ENCODE assay signal across 9 cellular contexts in the genomic region with DNA sequence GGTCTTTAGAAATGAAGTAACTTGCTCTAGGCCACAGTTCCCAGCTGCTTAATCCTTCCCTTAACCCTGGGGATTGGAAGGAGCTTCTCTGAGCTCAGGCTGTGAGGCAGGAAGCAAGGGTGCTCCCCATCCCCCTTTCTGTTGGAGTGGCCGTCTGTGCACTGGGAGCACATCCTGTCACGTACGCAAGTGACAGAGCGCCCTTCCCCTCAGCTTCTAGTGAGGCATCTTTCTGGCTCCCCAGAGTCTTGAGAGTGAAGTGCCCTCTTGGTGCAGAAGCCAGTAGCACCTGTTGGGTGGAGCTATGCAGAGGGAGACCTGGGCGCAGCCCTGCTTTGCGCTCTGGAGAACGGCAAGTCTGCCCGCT. TPM values are rescaled to one million over a fixed set of nuclear protein-coding genes. Genes with fewer than 3 reads are reported as not detected.
A peak's percentile ranks its signal among the peaks of the same experiment; 100 is the strongest.
DNase-seq lines count a peak whose midpoint lies in the region; ATAC-seq and TF ChIP-seq lines count a peak whose summit lies in the region.
"Had no signal": no experiment of that assay in that cellular context is flagged by ENCODE, and none has a peak within 500 bp of the region (broad histone marks: within the 10 kb centered on the region; RNA-seq: fewer than 3 reads in every experiment).

No MANE protein-coding gene starts in this region.

- peaks cover 2% of the 10 kb centered on the region; the same call in 1 of the 2 replicates for H3K4me1 ChIP-seq in IMR-90 (ENCODE audit: control insufficient read depth, insufficient read depth, low read length)
- H3K4me1 ChIP-seq in body of pancreas = no peaks in the 10 kb centered on the region

- no CpG with 5 or more reads among the region's 8 CpGs for WGBS in IMR-90 (ENCODE audit: extremely low coverage in 2 of 2, insufficient read length in 1 of 2), 2 experiments
- WGBS in body of pancreas, 2 donors = 76 to 91% methylated on average over 8 of the region's 8 CpGs

- H3K4me3 ChIP-seq in IMR-90 (ENCODE audit: insufficient read depth, low read depth, low read length) (no peak overlapping the region), brain microvascular endothelial cell (ENCODE audit: low read depth, low read length) (no peak overlapping the region), body of pancreas (no peak overlapping the region)
- H3K4me3 ChIP-seq: K562 had no signal

- H3K14ac ChIP-seq in IMR-90 (replicated peaks; ENCODE audit: low read depth, low read length) = no peak overlapping the region

- DNase-seq in IMR-90 = no peak
- DNase-seq in brain microvascular endothelial cell = no peak
- DNase-seq in stimulated activated CD8-positive, alpha-beta memory T cell treated with anti-CD3 and anti-CD28 coated beads, Interleukin-15, amount 100 ng/mL, for 48 hours (ENCODE audit: low read depth in 2 of 2) = peak; percentile 29 to 37
- DNase-seq in body of pancreas = no peak
- DNase-seq in SK-N-DZ (ENCODE audit: low spot score) = no peak
- no peak for DNase-seq in 8988T

- no peak overlapping the region for H4K8ac ChIP-seq in IMR-90 (ENCODE audit: low read depth in 2 of 2, low read length in 2 of 2)

- H4K91ac ChIP-seq in IMR-90 (ENCODE audit: insufficient read depth, low read depth, low read length) = no peak overlapping the region

- dilution Hi-C loops in IMR-90 (cut with HindIII; ENCODE audit: low sequenced_read_pairs, unreplicated experiment) = no loop called here

- intact Hi-C loops in IMR-90 (cut with micrococcal nuclease) = no loop called here
- intact Hi-C loops in body of pancreas (cut with DNase I) = loop anchor here (10.0 kb wide), 2 partner anchors 380 to 840 kb away; no protein-coding TSS in a partner anchor

- H3K23ac ChIP-seq in IMR-90 (ENCODE audit: low read depth, low read length) = no peak overlapping the region

- peak overlapping the region; percentile 23 for H2AK9ac ChIP-seq in IMR-90 (replicated peaks; ENCODE audit: low read depth, low read length, poor library complexity)

- H3K4me2 ChIP-seq in IMR-90 (ENCODE audit: low read depth, low read length) = no peak overlapping the region

- BruUV-seq in IMR-90 (replicated peaks; lab: Mats Ljungman, UMichigan) = no TSS peak

- in situ Hi-C loops in IMR-90 (cut with MboI; ENCODE audit: low sequenced_read_pairs) (loop anchor here (25.0 kb wide), 1 partner anchor 377 kb away; no protein-coding TSS in a partner anchor), brain microvascular endothelial cell (cut with HindIII; ENCODE audit: low pct_ligation_motif_present, low sequenced_read_pairs) (no loop called here)

- H2BK20ac ChIP-seq in IMR-90 (ENCODE audit: low read depth, low read length) = no peak overlapping the region

- no peak overlapping the region for H2BK120ac ChIP-seq in IMR-90 (ENCODE audit: low read depth, low read length)

- CTCF ChIA-PET in IMR-90 (lab: Yijun Ruan, JAX) = interaction anchor here (0.6 to 0.8 kb wide), 2 partner anchors 257 to 837 kb away, joined by 4 read pairs; no protein-coding TSS in a partner anchor

- no peak overlapping the region for H2AK5ac ChIP-seq in IMR-90 (ENCODE audit: low read depth, low read length)

- peaks cover 29 to 54% of the 10 kb centered on the region in 2 experiments for H3K79me1 ChIP-seq in IMR-90 (ENCODE audit: low read depth in 1 of 2, low read length in 2 of 2)

- no peak overlapping the region for H2AFZ ChIP-seq in IMR-90 (replicated peaks; ENCODE audit: low read length, poor library complexity)

- H3K27ac ChIP-seq in IMR-90 (ENCODE audit: insufficient read depth, low read length) (no peak overlapping the region), brain microvascular endothelial cell (peak overlapping the region; percentile 93), body of pancreas (no peak overlapping the region)

- H2BK15ac ChIP-seq in IMR-90 (ENCODE audit: low read depth, low read length) = no peak overlapping the region

- H3K4ac ChIP-seq in IMR-90 (ENCODE audit: low read depth, low read length) = no peak overlapping the region

- POLR2A ChIA-PET in IMR-90 (lab: Charles Lee; ENCODE audit: unreplicated experiment) = no interaction called here

- peaks cover 8% of the 10 kb centered on the region; the same call in 1 of the 2 replicates for H3K9me1 ChIP-seq in IMR-90 (ENCODE audit: insufficient read depth, low read length)

- ATAC-seq in GM21447 (IDR thresholded peaks at IDR 0.05; ENCODE audit: unreplicated experiment) (peak; percentile 58), IMR-90 (ENCODE audit: low read depth) (no peak), body of pancreas (no peak), GM18861 (IDR thresholded peaks at IDR 0.05; ENCODE audit: unreplicated experiment) (no peak)
- ATAC-seq: K562 had no signal

- TF ChIP-seq CTCF in IMR-90 (conservative IDR thresholded peaks at IDR 0.05; ENCODE audit: low read depth, low read length) = no peak
- TF ChIP-seq CTCF in brain microvascular endothelial cell (IDR thresholded peaks at IDR 0.05; ENCODE audit: low read depth, low read length, missing control alignments) = no peak
- no peak for TF ChIP-seq CTCF in body of pancreas (IDR thresholded peaks at IDR 0.05)

- H2BK5ac ChIP-seq in IMR-90 (ENCODE audit: low read depth, low read length, poor library complexity, severe bottlenecking) = no peak overlapping the region

- H3K9me3 ChIP-seq in IMR-90 (ENCODE audit: control insufficient read depth, insufficient read depth, low read length) (no peaks in the 10 kb centered on the region), body of pancreas (no peaks in the 10 kb centered on the region)

- H3K9ac ChIP-seq in IMR-90 (ENCODE audit: low read depth, low read length) = no peak overlapping the region

- no peak overlapping the region for H3K56ac ChIP-seq in IMR-90 (ENCODE audit: extremely low read depth, insufficient read depth, low read length)

- TF ChIP-seq RAD21 in IMR-90 (IDR thresholded peaks at IDR 0.05; ENCODE audit: low read length) = no peak

- peaks cover 39% of the 10 kb centered on the region for H3K36me3 ChIP-seq in IMR-90 (ENCODE audit: control insufficient read depth, insufficient read depth, low read length)
- H3K36me3 ChIP-seq in brain microvascular endothelial cell (replicated peaks) = peaks cover 18% of the 10 kb centered on the region
- H3K36me3 ChIP-seq in body of pancreas (replicated peaks in 1 of 2; ENCODE audit: insufficient read depth in 1 of 2, low read depth in 2 of 2) = peaks cover 0 to 16% of the 10 kb centered on the region in 2 donors

- H4K20me1 ChIP-seq in IMR-90 (ENCODE audit: insufficient read depth, low read length) = peaks cover 39% of the 10 kb centered on the region

- H3K27me3 ChIP-seq in IMR-90 (ENCODE audit: control insufficient read depth, insufficient read depth, low read length) (no peaks in the 10 kb centered on the region), brain microvascular endothelial cell (replicated peaks) (no peaks in the 10 kb centered on the region), body of pancreas (no peaks in the 10 kb centered on the region)

- no peak overlapping the region for H4K5ac ChIP-seq in IMR-90 (ENCODE audit: low read depth, low read length)

- H3K18ac ChIP-seq in IMR-90 (ENCODE audit: low read depth, low read length) = no peak overlapping the region

- no peak for TF ChIP-seq POLR2A in IMR-90 (IDR thresholded peaks at IDR 0.05; ENCODE audit: low read depth, low read length)
- no peak for TF ChIP-seq POLR2A in body of pancreas (IDR thresholded peaks at IDR 0.05)

TF ChIP-seq in IMR-90, 13 proteins besides CTCF, POLR2A, EP300 and RAD21:
- no peak for TF ChIP-seq RCOR1 (IDR thresholded peaks at IDR 0.05; ENCODE audit: insufficient replicate concordance, low read length)
- no peak for TF ChIP-seq RFX5 (IDR thresholded peaks at IDR 0.05; ENCODE audit: low read depth, low read length)
- TF ChIP-seq, protein P1, sequence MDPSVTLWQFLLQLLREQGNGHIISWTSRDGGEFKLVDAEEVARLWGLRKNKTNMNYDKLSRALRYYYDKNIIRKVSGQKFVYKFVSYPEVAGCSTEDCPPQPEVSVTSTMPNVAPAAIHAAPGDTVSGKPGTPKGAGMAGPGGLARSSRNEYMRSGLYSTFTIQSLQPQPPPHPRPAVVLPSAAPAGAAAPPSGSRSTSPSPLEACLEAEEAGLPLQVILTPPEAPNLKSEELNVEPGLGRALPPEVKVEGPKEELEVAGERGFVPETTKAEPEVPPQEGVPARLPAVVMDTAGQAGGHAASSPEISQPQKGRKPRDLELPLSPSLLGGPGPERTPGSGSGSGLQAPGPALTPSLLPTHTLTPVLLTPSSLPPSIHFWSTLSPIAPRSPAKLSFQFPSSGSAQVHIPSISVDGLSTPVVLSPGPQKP (IDR thresholded peaks at IDR 0.05; ENCODE audit: borderline replicate concordance, low read depth, low read length) = no peak
- TF ChIP-seq BHLHE40 (IDR thresholded peaks at IDR 0.05; ENCODE audit: low read depth, low read length) = no peak
- TF ChIP-seq MXI1 (IDR thresholded peaks at IDR 0.05; ENCODE audit: borderline replicate concordance, low read depth, low read length) = no peak
- TF ChIP-seq MAZ (IDR thresholded peaks at IDR 0.05; ENCODE audit: borderline replicate concordance, low read depth, low read length) = no peak
- TF ChIP-seq CEBPB (IDR thresholded peaks at IDR 0.05; ENCODE audit: low read depth, low read length) = no peak
- no peak for TF ChIP-seq NFE2L2 (IDR thresholded peaks at IDR 0.05; ENCODE audit: low read depth, low read length)
- no peak for TF ChIP-seq CHD1 (IDR thresholded peaks at IDR 0.05; ENCODE audit: low read depth, low read length)
- TF ChIP-seq, protein P2, sequence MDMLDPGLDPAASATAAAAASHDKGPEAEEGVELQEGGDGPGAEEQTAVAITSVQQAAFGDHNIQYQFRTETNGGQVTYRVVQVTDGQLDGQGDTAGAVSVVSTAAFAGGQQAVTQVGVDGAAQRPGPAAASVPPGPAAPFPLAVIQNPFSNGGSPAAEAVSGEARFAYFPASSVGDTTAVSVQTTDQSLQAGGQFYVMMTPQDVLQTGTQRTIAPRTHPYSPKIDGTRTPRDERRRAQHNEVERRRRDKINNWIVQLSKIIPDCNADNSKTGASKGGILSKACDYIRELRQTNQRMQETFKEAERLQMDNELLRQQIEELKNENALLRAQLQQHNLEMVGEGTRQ (IDR thresholded peaks at IDR 0.05; ENCODE audit: low read depth, low read length) = no peak
- no peak for TF ChIP-seq SMC3 (IDR thresholded peaks at IDR 0.05; ENCODE audit: low read depth, low read length)
- no peak for TF ChIP-seq MAFK (IDR thresholded peaks at IDR 0.05; ENCODE audit: low read depth, low read length)
- TF ChIP-seq FOS (IDR thresholded peaks at IDR 0.05; ENCODE audit: low read depth, low read length) = no peak
TF ChIP-seq in IMR-90: peak in this region for 0.

RNA-seq across cellular contexts. Expression of a gene that starts 47.8 kb away (rescaled TPM):
- total RNA-seq in IMR-90 (2012; rRNA removed) (under 0.01 TPM in 1 of 2 replicates, not detected in the other), body of pancreas (under 1 TPM; 0.33 to 0.78 TPM)
- polyA plus RNA-seq in IMR-90 (2012; rRNA removed) = 0.03 TPM in 1 of 2 replicates, not detected in the other
- 0.01 and 0.04 TPM in 2 replicates for polyA plus RNA-seq in IMR-90 (2012; cell fraction: cytosol; rRNA removed)
- 0.03 and 0.11 TPM in 2 replicates for polyA plus RNA-seq in IMR-90 (2012; cell fraction: nucleus; rRNA removed; ENCODE audit: low replicate concordance)
- polyA plus RNA-seq in SK-N-DZ (2014; cell fraction: cytosol; rRNA removed) = not detected in 2 replicates
- not detected in 2 replicates for polyA plus RNA-seq in SK-N-DZ (2014; cell fraction: nucleus; rRNA removed)
- polyA plus RNA-seq: K562 had no signal

Comparison
In these comparisons a context has a peak if more than half of its experiments do, and no peak if none do; other contexts are left out.
1. DNase-seq: peak in stimulated activated CD8-positive, alpha-beta memory T cell treated with anti-CD3 and anti-CD28 coated beads, Interleukin-15, amount 100 ng/mL, for 48 hours (2 of 2); none in IMR-90 (single experiment), brain microvascular endothelial cell (single experiment), body of pancreas (0 of 4), SK-N-DZ (single experiment) and 8988T (single experiment).